Comparison of ENCODE assay signal across 23 cellular contexts in genomic region chr15:67794832-67795574, GRCh38. TPM values are rescaled to one million over a fixed set of nuclear protein-coding genes. Genes with fewer than 3 reads are reported as not detected.
A peak's percentile ranks its signal among the peaks of the same experiment; 100 is the strongest.
DNase-seq lines count a peak whose midpoint lies in the region; ATAC-seq, FAIRE-seq and TF ChIP-seq lines count a peak whose summit lies in the region.
"Had no signal": no experiment of that assay in that cellular context is flagged by ENCODE, and none has a peak within 500 bp of the region (broad histone marks: within the 10 kb centered on the region; RNA-seq: fewer than 3 reads in every experiment).

No MANE protein-coding gene starts in this region.

- ATAC-seq in activated T-helper 17 cell treated with anti-CD3 and anti-CD28 coated beads, Interleukin-2, amount 50 U/mL, for 72 hours (replicated peaks): peak; percentile 92
- ATAC-seq: heart left ventricle had no signal

- DNase-seq in activated CD4-positive, alpha-beta T cell treated with anti-CD3 and anti-CD28 coated beads for 48 hours: peak; percentile 79
- DNase-seq in activated CD4-positive, alpha-beta T cell treated with anti-CD3 and anti-CD28 coated beads, Interleukin-2, amount 10 ng/mL, durations not matched to agents 24 days and 14 days: no peak
- DNase-seq in GM12892 (ENCODE audit: insufficient read length) (no peak), HEK293T (ENCODE audit: extremely low spot score) (no peak), NCI-H1105 (lab: John Stamatoyannopoulos, UW) (no peak)
- DNase-seq in stimulated activated CD4-positive, alpha-beta T cell treated with anti-CD3 and anti-CD28 coated beads, Interleukin-4, amount 100 ng/mL, for 24 hours: peak; percentile 49
- no peak for DNase-seq in activated CD4-positive, CD25-positive, alpha-beta regulatory T cell (lab: John Stamatoyannopoulos, UW)
- DNase-seq: activated effector memory CD4-positive, alpha-beta T cell treated with Interleukin-2 at 50 U/mL for 16 hours; anterior cingulate cortex; HCEC 1CT; heart left ventricle; mesendoderm; naive B cell; NCI-H2107; NCI-H524; occipital lobe had no signal

- peak; percentile 24 for FAIRE-seq in GM12892 (lab: Jason Lieb, UNC)
- FAIRE-seq: D721Med, endothelial cell of umbilical vein, urothelium cell line had no signal

- TF ChIP-seq POLR2A in GM12892 (IDR thresholded peaks at IDR 0.05; ENCODE audit: low read depth, low read length): no peak

- intact Hi-C loops in activated CD4-positive, alpha-beta T cell treated with anti-CD3 and anti-CD28 coated beads, Interleukin-2, amount 10 ng/mL, durations not matched to agents 24 days and 14 days (cut with micrococcal nuclease): no loop called here

- peaks cover 16% of the 10 kb centered on the region for H3K36me3 Mint-ChIP-seq in activated CD4-positive, alpha-beta T cell treated with anti-CD3 and anti-CD28 coated beads, Interleukin-2, amount 10 ng/mL, durations not matched to agents 24 days and 14 days (ENCODE audit: low read depth)
- H3K36me3 Mint-ChIP-seq in activated T-helper 17 cell treated with anti-CD3 and anti-CD28 coated beads, Interleukin-2, amount 50 U/mL, for 72 hours (ENCODE audit: low read depth): peaks cover 43% of the 10 kb centered on the region

- H3K4me1 Mint-ChIP-seq in activated CD4-positive, alpha-beta T cell treated with anti-CD3 and anti-CD28 coated beads, Interleukin-2, amount 10 ng/mL, durations not matched to agents 24 days and 14 days: peaks cover 2% of the 10 kb centered on the region
- H3K4me1 Mint-ChIP-seq in activated T-helper 17 cell treated with anti-CD3 and anti-CD28 coated beads, Interleukin-2, amount 50 U/mL, for 72 hours: no peaks in the 10 kb centered on the region

- POLR2A ChIA-PET in HEK293T (lab: Yijun Ruan, JAX): no interaction called here

- CTCF ChIA-PET in HEK293T (lab: Yijun Ruan, JAX): no interaction called here

- no peak overlapping the region for H3K27ac Mint-ChIP-seq in activated CD4-positive, alpha-beta T cell treated with anti-CD3 and anti-CD28 coated beads, Interleukin-2, amount 10 ng/mL, durations not matched to agents 24 days and 14 days
- H3K27ac Mint-ChIP-seq in activated T-helper 17 cell treated with anti-CD3 and anti-CD28 coated beads, Interleukin-2, amount 50 U/mL, for 72 hours: no peak overlapping the region
- H3K27ac Mint-ChIP-seq: dendritic cell treated with granulocyte-macrophage colony-stimulating factor and Interleukin-4, amounts not matched to agents 40 ng/mL and 50 ng/mL, for 4 days had no signal

- peaks cover 7% of the 10 kb centered on the region for H3K9me3 Mint-ChIP-seq in activated CD4-positive, alpha-beta T cell treated with anti-CD3 and anti-CD28 coated beads, Interleukin-2, amount 10 ng/mL, durations not matched to agents 24 days and 14 days
- no peaks in the 10 kb centered on the region for H3K9me3 Mint-ChIP-seq in activated T-helper 17 cell treated with anti-CD3 and anti-CD28 coated beads, Interleukin-2, amount 50 U/mL, for 72 hours

- no peak overlapping the region for H3K4me3 Mint-ChIP-seq in activated CD4-positive, alpha-beta T cell treated with anti-CD3 and anti-CD28 coated beads, Interleukin-2, amount 10 ng/mL, durations not matched to agents 24 days and 14 days
- H3K4me3 Mint-ChIP-seq in activated T-helper 17 cell treated with anti-CD3 and anti-CD28 coated beads, Interleukin-2, amount 50 U/mL, for 72 hours: no peak overlapping the region
- H3K4me3 Mint-ChIP-seq: dendritic cell treated with granulocyte-macrophage colony-stimulating factor and Interleukin-4, amounts not matched to agents 40 ng/mL and 50 ng/mL, for 4 days; naive B cell had no signal

- no peaks in the 10 kb centered on the region for H3K27me3 Mint-ChIP-seq in activated CD4-positive, alpha-beta T cell treated with anti-CD3 and anti-CD28 coated beads, Interleukin-2, amount 10 ng/mL, durations not matched to agents 24 days and 14 days
- no peaks in the 10 kb centered on the region for H3K27me3 Mint-ChIP-seq in activated T-helper 17 cell treated with anti-CD3 and anti-CD28 coated beads, Interleukin-2, amount 50 U/mL, for 72 hours
- H3K27me3 Mint-ChIP-seq: dendritic cell treated with granulocyte-macrophage colony-stimulating factor and Interleukin-4, amounts not matched to agents 40 ng/mL and 50 ng/mL, for 4 days; naive B cell had no signal

TF ChIP-seq in HEK293T, 16 proteins besides CTCF, POLR2A, EP300 and RAD21:
- TF ChIP-seq TARDBP (IDR thresholded peaks at IDR 0.05) (no peak), FOXK2 (IDR thresholded peaks at IDR 0.05) (no peak), FOXA1 (IDR thresholded peaks at IDR 0.05) (no peak), SUZ12 (IDR thresholded peaks at IDR 0.05) (no peak), ZNF384 (IDR thresholded peaks at IDR 0.05) (no peak), SP1 (IDR thresholded peaks at IDR 0.05) (no peak), NFRKB (IDR thresholded peaks at IDR 0.05) (no peak), HDGF (IDR thresholded peaks at IDR 0.05; ENCODE audit: borderline replicate concordance) (no peak), PKNOX1 (IDR thresholded peaks at IDR 0.05) (no peak), ARNT (IDR thresholded peaks at IDR 0.05) (no peak), L3MBTL2 (conservative IDR thresholded peaks at IDR 0.05) (no peak), LEF1 (IDR thresholded peaks at IDR 0.05; ENCODE audit: borderline replicate concordance) (no peak), ELF4 (IDR thresholded peaks at IDR 0.05) (no peak), FOXM1 (IDR thresholded peaks at IDR 0.05; ENCODE audit: borderline replicate concordance) (no peak), CTBP1 (IDR thresholded peaks at IDR 0.05; ENCODE audit: borderline replicate concordance) (no peak), BHLHE40 (IDR thresholded peaks at IDR 0.05; ENCODE audit: borderline replicate concordance) (no peak)

RNA-seq across cellular contexts. Expression of gene SKOR1, which starts 30.3 kb away (rescaled TPM):
- 0.09 and 0.14 TPM in 2 replicates for total RNA-seq in activated CD4-positive, alpha-beta T cell treated with anti-CD3 and anti-CD28 coated beads, Interleukin-2, amount 10 ng/mL, durations not matched to agents 24 days and 14 days
- polyA plus RNA-seq in GM12892 (2012; ENCODE audit: missing spikeins): not detected
- total RNA-seq in activated T-helper 17 cell treated with anti-CD3 and anti-CD28 coated beads, Interleukin-2, amount 50 U/mL, for 72 hours: under 1 TPM; 0.08 to 0.13 TPM

RNA-seq across cellular contexts. Expression of gene RNU6-1, which starts 44.8 kb away (rescaled TPM):
- not detected in 2 replicates for total RNA-seq in activated CD4-positive, alpha-beta T cell treated with anti-CD3 and anti-CD28 coated beads, Interleukin-2, amount 10 ng/mL, durations not matched to agents 24 days and 14 days
- not detected for polyA plus RNA-seq in GM12892 (2012; ENCODE audit: missing spikeins)
- not detected for total RNA-seq in activated T-helper 17 cell treated with anti-CD3 and anti-CD28 coated beads, Interleukin-2, amount 50 U/mL, for 72 hours
- total RNA-seq: cardiac septum; endothelial cell of umbilical vein; heart left ventricle; occipital lobe; T-helper 2 cell treated with Interferon-gamma antibody and Interleukin-4, amounts not matched to agents 100 ng/mL and 5 ng/mL, for 36 hours had no signal
- polyA plus RNA-seq: endothelial cell of umbilical vein, heart left ventricle had no signal

Comparison
In these comparisons a context has a peak if more than half of its experiments do, and no peak if none do; other contexts are left out.
1. DNase-seq: peak in activated CD4-positive, alpha-beta T cell treated with anti-CD3 and anti-CD28 coated beads for 48 hours (single experiment) and stimulated activated CD4-positive, alpha-beta T cell treated with anti-CD3 and anti-CD28 coated beads, Interleukin-4, amount 100 ng/mL, for 24 hours (single experiment); none in activated CD4-positive, alpha-beta T cell treated with anti-CD3 and anti-CD28 coated beads, Interleukin-2, amount 10 ng/mL, durations not matched to agents 24 days and 14 days (single experiment), GM12892 (single experiment), HEK293T (single experiment), NCI-H1105 (single experiment) and activated CD4-positive, CD25-positive, alpha-beta regulatory T cell (0 of 4).